Comparison of ENCODE assay signal across 19 cellular contexts in the genomic region with DNA sequence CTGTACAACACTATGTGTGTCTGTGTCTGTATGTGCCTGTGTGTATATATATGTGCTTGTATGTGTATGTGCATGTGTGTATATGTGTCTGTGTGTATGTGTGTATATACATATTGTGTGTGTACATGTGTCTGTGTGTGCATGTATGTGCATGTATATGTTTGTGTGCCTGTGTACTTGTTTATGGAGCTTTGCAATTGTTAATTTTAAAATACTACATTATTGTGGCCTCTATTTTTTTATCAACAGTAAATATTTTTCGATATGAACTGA.
A peak's percentile ranks its signal among the peaks of the same experiment; 100 is the strongest.
DNase-seq lines count a peak whose midpoint lies in the region; ATAC-seq and TF ChIP-seq lines count a peak whose summit lies in the region.
"Had no signal": no experiment of that assay in that cellular context is flagged by ENCODE, and none has a peak within 500 bp of the region (broad histone marks: within the 10 kb centered on the region; RNA-seq: fewer than 3 reads in every experiment).

No MANE protein-coding gene starts in this region.

- CTCF ChIA-PET in PC-9 (lab: Charles Lee): no interaction called here

- H3K4me1 ChIP-seq in PC-9 (replicated peaks; ENCODE audit: insufficient read depth): peaks cover 11% of the 10 kb centered on the region
- H3K4me1 ChIP-seq: foreskin keratinocyte, HAP-1 had no signal

- H3K4me1 Mint-ChIP-seq in activated naive CD8-positive, alpha-beta T cell treated with anti-CD3 and anti-CD28 coated beads for 36 hours: peaks cover 2% of the 10 kb centered on the region
- H3K4me1 Mint-ChIP-seq: activated naive CD4-positive, alpha-beta T cell treated with anti-CD3 and anti-CD28 coated beads, Interleukin-2, amount 10 ng/mL, durations not matched to agents 7 days and 5 days had no signal

- no peaks in the 10 kb centered on the region for H3K27me3 Mint-ChIP-seq in activated naive CD8-positive, alpha-beta T cell treated with anti-CD3 and anti-CD28 coated beads for 36 hours

- H3K36me3 ChIP-seq in PC-9 (ENCODE audit: low read depth): no peaks in the 10 kb centered on the region
- H3K36me3 ChIP-seq: HAP-1 had no signal

- no peaks in the 10 kb centered on the region for H3F3A ChIP-seq in PC-9 (ENCODE audit: insufficient read depth, low read depth)

- no peak overlapping the region for H2AFZ ChIP-seq in PC-9

- H3K27ac Mint-ChIP-seq in activated naive CD8-positive, alpha-beta T cell treated with anti-CD3 and anti-CD28 coated beads for 36 hours: no peak overlapping the region
- H3K27ac Mint-ChIP-seq: activated naive CD4-positive, alpha-beta T cell treated with anti-CD3 and anti-CD28 coated beads, Interleukin-2, amount 10 ng/mL, durations not matched to agents 7 days and 5 days had no signal

- H3K4me2 ChIP-seq in PC-9: no peak overlapping the region

- ATAC-seq in GM18517 (IDR thresholded peaks at IDR 0.05; ENCODE audit: unreplicated experiment) (peak; percentile 12), GM21360 (IDR thresholded peaks at IDR 0.05; ENCODE audit: unreplicated experiment) (peak; percentile 12), HG02970 (IDR thresholded peaks at IDR 0.05; ENCODE audit: low FRiP score, unreplicated experiment) (peak; percentile 18), HG03575 (IDR thresholded peaks at IDR 0.05; ENCODE audit: extremely low read depth, insufficient number of reproducible peaks, low FRiP score, unreplicated experiment) (peak; percentile 10)
- ATAC-seq: foreskin keratinocyte had no signal

- POLR2A ChIA-PET in PC-9 (lab: Charles Lee; ENCODE audit: unreplicated experiment): no interaction called here

- H3K9me2 ChIP-seq in PC-9 (ENCODE audit: insufficient read depth): no peaks in the 10 kb centered on the region

- no TSS peak for BruUV-seq in PC-9 (replicated peaks; lab: Mats Ljungman, UMichigan)

- no peak overlapping the region for H3K4me3 ChIP-seq in PC-9
- H3K4me3 ChIP-seq: coronary artery, HAP-1 had no signal

- TF ChIP-seq CTCF in PC-9 (conservative IDR thresholded peaks at IDR 0.05): no peak

- H3K4me3 Mint-ChIP-seq in activated naive CD8-positive, alpha-beta T cell treated with anti-CD3 and anti-CD28 coated beads for 36 hours: no peak overlapping the region
- H3K4me3 Mint-ChIP-seq: activated naive CD4-positive, alpha-beta T cell treated with anti-CD3 and anti-CD28 coated beads, Interleukin-2, amount 10 ng/mL, durations not matched to agents 7 days and 5 days had no signal

- H3K79me2 ChIP-seq in PC-9 (ENCODE audit: low read depth): no peaks in the 10 kb centered on the region

- DNase-seq in PC-9 (no peak), 8988T (no peak), dedifferentiated amniotic fluid mesenchymal stem cell (ENCODE audit: extremely low spot score) (no peak)
- no peak for DNase-seq in activated naive CD8-positive, alpha-beta T cell treated with anti-CD3 and anti-CD28 coated beads for 36 hours
- DNase-seq: activated CD4-positive, alpha-beta T cell treated with anti-CD3 and anti-CD28 coated beads, Interleukin-2, amount 50 U/mL, for 4 hours; activated naive CD4-positive, alpha-beta T cell treated with anti-CD3 and anti-CD28 coated beads, Interleukin-2, amount 10 ng/mL, durations not matched to agents 7 days and 5 days; activated T-cell treated with anti-CD3 and anti-CD28 coated beads, Interleukin-2, amount 50 U/mL, for 1 hour; foreskin keratinocyte; left cardiac atrium; NCI-H2107; nucleus accumbens; stimulated activated CD4-positive, alpha-beta T cell treated with anti-CD3 and anti-CD28 coated beads, Interleukin-1b, Interleukin-23, amount 100 ng/mL, for 48 hours; substantia nigra had no signal

- intact Hi-C loops in PC-9 (cut with micrococcal nuclease; ENCODE audit: unreplicated experiment): no loop called here

- H3K27me3 ChIP-seq in PC-9 (ENCODE audit: insufficient read depth, low read depth): no peaks in the 10 kb centered on the region
- H3K27me3 ChIP-seq: foreskin keratinocyte had no signal

- peaks cover 18% of the 10 kb centered on the region for H3K9me3 Mint-ChIP-seq in activated naive CD8-positive, alpha-beta T cell treated with anti-CD3 and anti-CD28 coated beads for 36 hours

- no peak overlapping the region for H3K27ac ChIP-seq in PC-9
- H3K27ac ChIP-seq: coronary artery, foreskin keratinocyte had no signal

- no peaks in the 10 kb centered on the region for H4K20me1 ChIP-seq in PC-9 (ENCODE audit: insufficient read depth)

- no peaks in the 10 kb centered on the region for H3K36me3 Mint-ChIP-seq in activated naive CD8-positive, alpha-beta T cell treated with anti-CD3 and anti-CD28 coated beads for 36 hours
- H3K36me3 Mint-ChIP-seq: activated naive CD4-positive, alpha-beta T cell treated with anti-CD3 and anti-CD28 coated beads, Interleukin-2, amount 10 ng/mL, durations not matched to agents 7 days and 5 days had no signal

- H3K9me3 ChIP-seq in PC-9 (ENCODE audit: insufficient read depth, low read depth): no peaks in the 10 kb centered on the region
- H3K9me3 ChIP-seq: HAP-1 had no signal
